In the genomic region with DNA sequence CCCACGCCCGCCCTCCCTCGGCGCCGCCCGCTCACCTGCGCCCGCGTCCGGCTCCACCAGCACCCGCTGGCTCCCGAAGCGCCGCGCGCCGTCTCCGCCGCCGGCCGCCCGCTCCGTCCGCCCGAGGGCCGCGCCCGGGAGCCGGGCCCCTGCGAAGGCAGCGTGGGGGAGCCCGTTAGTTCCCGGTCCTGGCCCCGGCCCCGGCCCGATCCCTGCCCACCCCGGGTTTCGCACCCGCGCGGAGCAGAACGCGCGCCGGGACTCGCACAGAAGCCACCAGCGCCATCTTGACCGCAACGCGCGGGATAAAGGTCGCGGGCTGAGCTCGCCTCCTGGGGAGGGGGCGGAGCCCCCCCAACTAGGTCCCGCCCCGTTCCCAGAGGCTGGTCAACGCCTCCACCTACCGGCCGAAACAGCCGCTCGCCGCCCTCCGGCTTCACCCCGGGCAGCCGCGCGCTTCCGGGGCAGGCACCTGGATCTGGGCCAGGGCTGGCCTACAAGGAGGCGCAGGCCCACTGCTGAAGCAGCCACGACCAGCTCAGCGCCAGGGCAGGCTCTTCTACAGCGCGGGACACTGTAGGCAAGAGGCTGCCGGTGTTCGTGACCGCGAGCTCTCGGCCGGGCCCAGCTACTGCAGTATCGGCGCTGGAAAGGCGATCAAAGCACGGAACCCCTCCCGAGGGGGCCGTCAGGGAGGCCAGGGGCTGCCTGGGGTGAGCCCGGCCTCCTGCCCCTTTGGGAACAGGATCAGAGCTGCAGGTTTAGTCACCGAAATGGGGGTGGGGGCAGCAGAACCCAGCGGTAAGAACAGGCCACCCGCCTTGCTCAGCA, we compare ENCODE assay signal across 1 cellular context.
TF ChIP-seq lines count a peak whose summit lies in the region.

A gene with protein sequence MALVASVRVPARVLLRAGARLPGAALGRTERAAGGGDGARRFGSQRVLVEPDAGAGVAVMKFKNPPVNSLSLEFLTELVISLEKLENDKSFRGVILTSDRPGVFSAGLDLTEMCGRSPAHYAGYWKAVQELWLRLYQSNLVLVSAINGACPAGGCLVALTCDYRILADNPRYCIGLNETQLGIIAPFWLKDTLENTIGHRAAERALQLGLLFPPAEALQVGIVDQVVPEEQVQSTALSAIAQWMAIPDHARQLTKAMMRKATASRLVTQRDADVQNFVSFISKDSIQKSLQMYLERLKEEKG (minus strand): TSS at position 307 of the 831 bp plus-strand sequence. CDS start 21 bp downstream, at position 286.

TF ChIP-seq in GM23338, 12 proteins besides CTCF, POLR2A, EP300 and RAD21 (continued from another document):
- TF ChIP-seq, protein P1, sequence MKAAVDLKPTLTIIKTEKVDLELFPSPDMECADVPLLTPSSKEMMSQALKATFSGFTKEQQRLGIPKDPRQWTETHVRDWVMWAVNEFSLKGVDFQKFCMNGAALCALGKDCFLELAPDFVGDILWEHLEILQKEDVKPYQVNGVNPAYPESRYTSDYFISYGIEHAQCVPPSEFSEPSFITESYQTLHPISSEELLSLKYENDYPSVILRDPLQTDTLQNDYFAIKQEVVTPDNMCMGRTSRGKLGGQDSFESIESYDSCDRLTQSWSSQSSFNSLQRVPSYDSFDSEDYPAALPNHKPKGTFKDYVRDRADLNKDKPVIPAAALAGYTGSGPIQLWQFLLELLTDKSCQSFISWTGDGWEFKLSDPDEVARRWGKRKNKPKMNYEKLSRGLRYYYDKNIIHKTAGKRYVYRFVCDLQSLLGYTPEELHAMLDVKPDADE (IDR thresholded peaks at IDR 0.05) = peak; percentile 55; the same call in 1 of the 2 replicates
- TF ChIP-seq ZNF331 (CRISPR knock-in tag; IDR thresholded peaks at IDR 0.05; ENCODE audit: low read depth) (no peak), JUNB (IDR thresholded peaks at IDR 0.05; ENCODE audit: unreplicated experiment) (no peak), ZNF114 (CRISPR knock-in tag; IDR thresholded peaks at IDR 0.05) (no peak), CREB1 (CRISPR knock-in tag; IDR thresholded peaks at IDR 0.05; ENCODE audit: low read depth) (no peak), NANOG (IDR thresholded peaks at IDR 0.05; ENCODE audit: borderline replicate concordance) (no peak), EZH2 (IDR thresholded peaks at IDR 0.05; ENCODE audit: low read depth, unreplicated experiment) (no peak)
- TF ChIP-seq, protein P2, sequence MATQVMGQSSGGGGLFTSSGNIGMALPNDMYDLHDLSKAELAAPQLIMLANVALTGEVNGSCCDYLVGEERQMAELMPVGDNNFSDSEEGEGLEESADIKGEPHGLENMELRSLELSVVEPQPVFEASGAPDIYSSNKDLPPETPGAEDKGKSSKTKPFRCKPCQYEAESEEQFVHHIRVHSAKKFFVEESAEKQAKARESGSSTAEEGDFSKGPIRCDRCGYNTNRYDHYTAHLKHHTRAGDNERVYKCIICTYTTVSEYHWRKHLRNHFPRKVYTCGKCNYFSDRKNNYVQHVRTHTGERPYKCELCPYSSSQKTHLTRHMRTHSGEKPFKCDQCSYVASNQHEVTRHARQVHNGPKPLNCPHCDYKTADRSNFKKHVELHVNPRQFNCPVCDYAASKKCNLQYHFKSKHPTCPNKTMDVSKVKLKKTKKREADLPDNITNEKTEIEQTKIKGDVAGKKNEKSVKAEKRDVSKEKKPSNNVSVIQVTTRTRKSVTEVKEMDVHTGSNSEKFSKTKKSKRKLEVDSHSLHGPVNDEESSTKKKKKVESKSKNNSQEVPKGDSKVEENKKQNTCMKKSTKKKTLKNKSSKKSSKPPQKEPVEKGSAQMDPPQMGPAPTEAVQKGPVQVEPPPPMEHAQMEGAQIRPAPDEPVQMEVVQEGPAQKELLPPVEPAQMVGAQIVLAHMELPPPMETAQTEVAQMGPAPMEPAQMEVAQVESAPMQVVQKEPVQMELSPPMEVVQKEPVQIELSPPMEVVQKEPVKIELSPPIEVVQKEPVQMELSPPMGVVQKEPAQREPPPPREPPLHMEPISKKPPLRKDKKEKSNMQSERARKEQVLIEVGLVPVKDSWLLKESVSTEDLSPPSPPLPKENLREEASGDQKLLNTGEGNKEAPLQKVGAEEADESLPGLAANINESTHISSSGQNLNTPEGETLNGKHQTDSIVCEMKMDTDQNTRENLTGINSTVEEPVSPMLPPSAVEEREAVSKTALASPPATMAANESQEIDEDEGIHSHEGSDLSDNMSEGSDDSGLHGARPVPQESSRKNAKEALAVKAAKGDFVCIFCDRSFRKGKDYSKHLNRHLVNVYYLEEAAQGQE (IDR thresholded peaks at IDR 0.05; ENCODE audit: unreplicated experiment) = no peak
